19 cellular contexts compared by ENCODE assay signal in the genomic region with DNA sequence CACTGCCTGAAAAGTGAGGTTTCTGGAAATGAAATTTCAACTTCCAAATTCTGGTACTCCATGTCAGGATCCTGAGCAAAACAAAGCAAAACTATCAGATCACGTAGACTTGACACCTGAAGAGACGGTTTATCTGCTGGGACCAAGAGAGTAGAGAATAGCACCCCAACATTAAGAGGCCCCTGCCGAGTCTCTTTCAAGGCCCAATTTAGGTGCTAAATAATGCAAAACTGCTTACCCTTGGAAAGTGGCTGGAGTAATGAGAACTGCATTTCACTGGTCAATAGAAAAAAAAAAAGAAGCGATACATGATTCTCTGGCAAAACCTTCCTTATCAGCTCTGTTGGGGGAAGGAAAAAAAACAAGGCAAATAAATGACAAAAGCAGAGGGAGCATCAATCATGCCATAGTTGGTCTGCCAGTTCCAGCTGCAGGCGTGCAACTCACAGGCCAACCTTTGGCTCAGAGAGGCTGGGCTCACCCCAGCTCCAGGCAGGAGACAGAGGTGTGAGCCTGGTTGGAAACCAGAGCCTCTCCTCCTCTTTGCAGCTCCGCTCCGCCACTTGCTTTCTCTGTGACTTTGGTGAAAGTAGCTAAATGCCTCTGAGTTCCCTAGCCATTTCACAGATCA.
DNase-seq lines count a peak whose midpoint lies in the region.
"Had no signal": no experiment of that assay in that cellular context is flagged by ENCODE, and none has a peak within 500 bp of the region (broad histone marks: within the 10 kb centered on the region; RNA-seq: fewer than 3 reads in every experiment).

No MANE protein-coding gene starts in this region.

- H3K27me3 Mint-ChIP-seq in T-helper 2 cell treated with Interferon-gamma antibody and Interleukin-4, amounts not matched to agents 5 μg/mL and 100 μg/mL, for 36 hours (ENCODE audit: low read depth) = no peaks in the 10 kb centered on the region
- H3K27me3 Mint-ChIP-seq: activated CD4-positive, alpha-beta memory T cell treated with anti-CD3 and anti-CD28 coated beads for 36 hours; CD4-positive, CD25-positive, alpha-beta regulatory T cell had no signal

- H3K4me3 ChIP-seq in H7 (ENCODE audit: insufficient read depth, low read depth, low read length) = no peak overlapping the region
- H3K4me3 ChIP-seq: colonic mucosa, psoas muscle had no signal

- H3K27ac ChIP-seq in caudate nucleus (ENCODE audit: low read depth, low read length) = no peak overlapping the region
- H3K27ac ChIP-seq: brain microvascular endothelial cell, colonic mucosa, psoas muscle had no signal

- no peaks in the 10 kb centered on the region for H3K36me3 ChIP-seq in H7 (replicated peaks; ENCODE audit: control insufficient read depth, insufficient read depth, low read length)
- H3K36me3 ChIP-seq: brain microvascular endothelial cell, colonic mucosa had no signal

- H3K4me1 Mint-ChIP-seq in T-helper 2 cell treated with Interferon-gamma antibody and Interleukin-4, amounts not matched to agents 5 μg/mL and 100 μg/mL, for 36 hours (ENCODE audit: low read depth) = no peaks in the 10 kb centered on the region
- H3K4me1 Mint-ChIP-seq: CD4-positive, CD25-positive, alpha-beta regulatory T cell had no signal

- no peaks in the 10 kb centered on the region for H3K36me3 Mint-ChIP-seq in T-helper 2 cell treated with Interferon-gamma antibody and Interleukin-4, amounts not matched to agents 5 μg/mL and 100 μg/mL, for 36 hours (ENCODE audit: low read depth)
- H3K36me3 Mint-ChIP-seq: activated CD4-positive, alpha-beta memory T cell treated with anti-CD3 and anti-CD28 coated beads for 36 hours; CD4-positive, CD25-positive, alpha-beta regulatory T cell had no signal

- H3K4me3 Mint-ChIP-seq in T-helper 2 cell treated with Interferon-gamma antibody and Interleukin-4, amounts not matched to agents 5 μg/mL and 100 μg/mL, for 36 hours = no peak overlapping the region
- H3K4me3 Mint-ChIP-seq: activated CD4-positive, alpha-beta memory T cell treated with anti-CD3 and anti-CD28 coated beads for 36 hours; CD4-positive, CD25-positive, alpha-beta regulatory T cell; HFFc6 had no signal

- no peaks in the 10 kb centered on the region for H3K27me3 ChIP-seq in H7 (ENCODE audit: control insufficient read depth, insufficient read depth, low read length)
- H3K27me3 ChIP-seq: brain microvascular endothelial cell, colonic mucosa had no signal

- DNase-seq in DMS153 (lab: John Stamatoyannopoulos, UW) (peak; percentile 38), H7 (peak; percentile 20), SK-N-DZ (ENCODE audit: low spot score) (peak; percentile 63), iPS-NIHi7 (ENCODE audit: extremely low spot score) (peak; percentile 62), caudate nucleus (lab: John Stamatoyannopoulos, UW) (no peak)
- no peak for DNase-seq in activated CD8-positive, alpha-beta memory T cell treated with anti-CD3 and anti-CD28 coated beads for 24 hours
- no peak for DNase-seq in T-helper 2 cell treated with Interferon-gamma antibody and Interleukin-4, amounts not matched to agents 5 μg/mL and 100 μg/mL, for 36 hours (ENCODE audit: low spot score)
- DNase-seq: activated CD4-positive, alpha-beta memory T cell treated with anti-CD3 and anti-CD28 coated beads for 36 hours; activated effector memory CD4-positive, alpha-beta T cell treated with anti-CD3 and anti-CD28 coated beads, Interleukin-2, amount 50 U/mL, for 16 hours; activated T-cell treated with anti-CD3 and anti-CD28 coated beads for 4 hours; brain microvascular endothelial cell; CD4-positive, CD25-positive, alpha-beta regulatory T cell; colonic mucosa; glutamatergic neuron; HFFc6; Karpas-422; NCI-H1930; NCI-H524; psoas muscle had no signal

- no peak overlapping the region for H3K27ac Mint-ChIP-seq in T-helper 2 cell treated with Interferon-gamma antibody and Interleukin-4, amounts not matched to agents 5 μg/mL and 100 μg/mL, for 36 hours
- H3K27ac Mint-ChIP-seq: activated CD4-positive, alpha-beta memory T cell treated with anti-CD3 and anti-CD28 coated beads for 36 hours; CD4-positive, CD25-positive, alpha-beta regulatory T cell; HFFc6 had no signal

- no peaks in the 10 kb centered on the region for H3K9me3 Mint-ChIP-seq in T-helper 2 cell treated with Interferon-gamma antibody and Interleukin-4, amounts not matched to agents 5 μg/mL and 100 μg/mL, for 36 hours
- H3K9me3 Mint-ChIP-seq: activated CD4-positive, alpha-beta memory T cell treated with anti-CD3 and anti-CD28 coated beads for 36 hours; HFFc6 had no signal

Comparison
In these comparisons a context has a peak if more than half of its experiments do, and no peak if none do; other contexts are left out.
1. DNase-seq: peak in DMS153 (single experiment), H7 (single experiment), SK-N-DZ (single experiment) and iPS-NIHi7 (single experiment); none in caudate nucleus (0 of 61), activated CD8-positive, alpha-beta memory T cell treated with anti-CD3 and anti-CD28 coated beads for 24 hours (single experiment) and T-helper 2 cell treated with Interferon-gamma antibody and Interleukin-4, amounts not matched to agents 5 μg/mL and 100 μg/mL, for 36 hours (single experiment).